Comparison of ENCODE assay signal across 12 cellular contexts in genomic region chr7:28142650-28143049, GRCh38. TPM values are rescaled to one million over a fixed set of nuclear protein-coding genes. Genes with fewer than 3 reads are reported as not detected.
DNase-seq lines count a peak whose midpoint lies in the region; ATAC-seq, FAIRE-seq and TF ChIP-seq lines count a peak whose summit lies in the region.
"Had no signal": no experiment of that assay in that cellular context is flagged by ENCODE, and none has a peak within 500 bp of the region (broad histone marks: within the 10 kb centered on the region; RNA-seq: fewer than 3 reads in every experiment).

No MANE protein-coding gene starts in this region.

- no peak overlapping the region for H3K9ac ChIP-seq in OCI-LY3 (ENCODE audit: low read length)

- no peak for DNase-seq in GM13977 (ENCODE audit: low spot score)
- DNase-seq in frontal cortex (ENCODE audit: low spot score in 2 of 2) = peak; percentile 3 to 16
- peak in 6 of 10 donors; percentile 12 to 92 (median 42) for DNase-seq in posterior cingulate gyrus
- no peak for DNase-seq in ureter (ENCODE audit: low spot score)
- DNase-seq in mucosa of descending colon = no peak
- no peak for DNase-seq in NCI-H69 (lab: John Stamatoyannopoulos, UW)
- DNase-seq in Peyer's patch = no peak
- DNase-seq: activated CD8-positive, alpha-beta memory T cell treated with anti-CD3 and anti-CD28 coated beads for 24 hours; OCI-M1; sigmoid colon had no signal

- ATAC-seq in mucosa of descending colon = no peak

- H3K9me3 ChIP-seq in OCI-LY3 (ENCODE audit: insufficient read depth, low read length) (no peaks in the 10 kb centered on the region), mucosa of descending colon (no peaks in the 10 kb centered on the region), Peyer's patch (no peaks in the 10 kb centered on the region)
- H3K9me3 ChIP-seq: sigmoid colon, suprapubic skin had no signal

- 0 out of 2 replicates have a peak, but pooled peaks cover 5% of the 10 kb centered on the region for H4K20me1 ChIP-seq in OCI-LY3 (ENCODE audit: insufficient read depth, low read length)

- no peaks in the 10 kb centered on the region for H3K79me2 ChIP-seq in OCI-LY3 (ENCODE audit: low read length)

- TF ChIP-seq POLR2A in Peyer's patch (IDR thresholded peaks at IDR 0.05) = no peak

- H3K4me1 ChIP-seq in OCI-LY3 (ENCODE audit: low read length) (peaks cover 6% of the 10 kb centered on the region), mucosa of descending colon (ENCODE audit: low read depth) (no peaks in the 10 kb centered on the region), Peyer's patch (no peaks in the 10 kb centered on the region)
- H3K4me1 ChIP-seq: suprapubic skin had no signal

- no peak overlapping the region for H3K4me2 ChIP-seq in OCI-LY3 (ENCODE audit: low read length)

- peaks cover 3% of the 10 kb centered on the region for H3K36me3 ChIP-seq in OCI-LY3 (replicated peaks; ENCODE audit: low read depth, low read length)
- H3K36me3 ChIP-seq in mucosa of descending colon (ENCODE audit: low read depth) = no peaks in the 10 kb centered on the region
- H3K36me3 ChIP-seq in Peyer's patch = no peaks in the 10 kb centered on the region
- H3K36me3 ChIP-seq: sigmoid colon, suprapubic skin had no signal

- H2AFZ ChIP-seq in OCI-LY3 (ENCODE audit: low read depth, low read length) = no peak overlapping the region

- in situ Hi-C loops in GM13977 (cut with MboI; ENCODE audit: low pct_unique_long_range_greater_than_20kb, low sequenced_read_pairs, unreplicated experiment) = no loop called here

- H3K27ac ChIP-seq in OCI-LY3 (ENCODE audit: low read length) = no peak overlapping the region
- no peak overlapping the region for H3K27ac ChIP-seq in Peyer's patch
- H3K27ac ChIP-seq: sigmoid colon, suprapubic skin had no signal

- TF ChIP-seq CTCF in GM13977 (IDR thresholded peaks at IDR 0.05; ENCODE audit: extremely low read depth, insufficient read depth, missing control alignments) (peak; percentile 39), OCI-LY3 (IDR thresholded peaks at IDR 0.05; ENCODE audit: low read depth, low read length) (peak; percentile 37), mucosa of descending colon (IDR thresholded peaks at IDR 0.05) (no peak), Peyer's patch (IDR thresholded peaks at IDR 0.05) (peak in 2 of 6 experiments; percentile 7 to 8)

- H3K4me3 ChIP-seq in OCI-LY3 (ENCODE audit: low read length) = no peak overlapping the region
- H3K4me3 ChIP-seq in mucosa of descending colon = no peak overlapping the region
- no peak overlapping the region for H3K4me3 ChIP-seq in Peyer's patch
- H3K4me3 ChIP-seq: sigmoid colon, suprapubic skin had no signal

- H3K27me3 ChIP-seq in OCI-LY3 (ENCODE audit: low read depth, low read length) (no peaks in the 10 kb centered on the region), Peyer's patch (no peaks in the 10 kb centered on the region)
- H3K27me3 ChIP-seq: sigmoid colon, suprapubic skin had no signal

- intact Hi-C loops in posterior cingulate gyrus (cut with DNase I) (loop anchor here (5.0 kb wide), 2 partner anchors 35 to 130 kb away; no protein-coding TSS in a partner anchor), mucosa of descending colon (cut with DNase I, micrococcal nuclease) (no loop called here)

- peak; percentile 45 for FAIRE-seq in frontal cortex (lab: Jason Lieb, UNC)

RNA-seq across cellular contexts. Expression of gene JAZF1, which starts 37.9 kb away (rescaled TPM):
- total RNA-seq in frontal cortex (39.5 TPM), ureter (16.1 TPM), mucosa of descending colon (10 to 100 TPM in 1 of 3 donors, 1 to 10 TPM in 2; 4.9 to 68.4 (median 6.4) TPM), Peyer's patch (10 to 100 TPM in 1 of 4 donors, 1 to 10 TPM in 3; 1.9 to 15.7 (median 2.6) TPM)

Comparison
In these comparisons a context has a peak if more than half of its experiments do, and no peak if none do; other contexts are left out.
1. DNase-seq: peak in frontal cortex (2 of 2) and posterior cingulate gyrus (6 of 10); none in GM13977 (single experiment), ureter (single experiment), mucosa of descending colon (0 of 3), NCI-H69 (single experiment) and Peyer's patch (0 of 3).